In genomic region chr17:14044702-14045101, GRCh38 we compare ENCODE assay signal across 14 cellular contexts. TPM values are rescaled to one million over a fixed set of nuclear protein-coding genes. Genes with fewer than 3 reads are reported as not detected.
DNase-seq lines count a peak whose midpoint lies in the region; ATAC-seq and TF ChIP-seq lines count a peak whose summit lies in the region.
"Had no signal": no experiment of that assay in that cellular context is flagged by ENCODE, and none has a peak within 500 bp of the region (broad histone marks: within the 10 kb centered on the region; RNA-seq: fewer than 3 reads in every experiment).

No MANE protein-coding gene starts in this region.

- H3K36me3 ChIP-seq in right atrium auricular region: no peaks in the 10 kb centered on the region

- H3K4me1 Mint-ChIP-seq in activated CD8-positive, alpha-beta memory T cell treated with anti-CD3 and anti-CD28 coated beads, Interleukin-2, amount 10 ng/mL, durations not matched to agents 7 days and 5 days: peaks cover 29% of the 10 kb centered on the region
- no peaks in the 10 kb centered on the region for H3K4me1 Mint-ChIP-seq in memory B cell

- H3K27ac Mint-ChIP-seq in activated CD8-positive, alpha-beta memory T cell treated with anti-CD3 and anti-CD28 coated beads, Interleukin-2, amount 10 ng/mL, durations not matched to agents 7 days and 5 days: peak overlapping the region; percentile 26
- peak overlapping the region; percentile 38 for H3K27ac Mint-ChIP-seq in memory B cell

- intact Hi-C loops in left ventricle myocardium superior (cut with micrococcal nuclease): no loop called here

- no peaks in the 10 kb centered on the region for H3K27me3 ChIP-seq in right atrium auricular region

- no peak overlapping the region for H3K4me3 ChIP-seq in right atrium auricular region

- no peaks in the 10 kb centered on the region for H3K4me1 ChIP-seq in right atrium auricular region

- no peaks in the 10 kb centered on the region for H3K9me3 ChIP-seq in right atrium auricular region

- peaks cover 25% of the 10 kb centered on the region for H3K36me3 Mint-ChIP-seq in activated CD8-positive, alpha-beta memory T cell treated with anti-CD3 and anti-CD28 coated beads, Interleukin-2, amount 10 ng/mL, durations not matched to agents 7 days and 5 days
- no peaks in the 10 kb centered on the region for H3K36me3 Mint-ChIP-seq in memory B cell

- DNase-seq in activated CD8-positive, alpha-beta memory T cell treated with anti-CD3 and anti-CD28 coated beads, Interleukin-2, amount 10 ng/mL, durations not matched to agents 7 days and 5 days: no peak
- DNase-seq in activated CD8-positive, alpha-beta memory T cell treated with anti-CD3 and anti-CD28 coated beads, Interleukin-2, amount 50 U/mL, for 48 hours: no peak
- DNase-seq in memory B cell (ENCODE audit: low spot score in 2 of 2): no peak
- DNase-seq in substantia nigra (lab: John Stamatoyannopoulos, UW): no peak
- DNase-seq in right atrium auricular region (ENCODE audit: low spot score): no peak
- DNase-seq in left ventricle myocardium superior: no peak
- DNase-seq: C1 segment of cervical spinal cord, COR-L47, HCEC 1CT, NCI-H1092, NCI-H69 had no signal

- no peak overlapping the region for H3K4me3 Mint-ChIP-seq in activated CD8-positive, alpha-beta memory T cell treated with anti-CD3 and anti-CD28 coated beads, Interleukin-2, amount 10 ng/mL, durations not matched to agents 7 days and 5 days
- no peak overlapping the region for H3K4me3 Mint-ChIP-seq in memory B cell

- no peak overlapping the region for H3K27ac ChIP-seq in substantia nigra (ENCODE audit: low read depth, low read length, poor library complexity, severe bottlenecking)
- H3K27ac ChIP-seq in right atrium auricular region: no peak overlapping the region
- H3K27ac ChIP-seq: KMS-11 had no signal

- H3K9me3 Mint-ChIP-seq in activated CD8-positive, alpha-beta memory T cell treated with anti-CD3 and anti-CD28 coated beads, Interleukin-2, amount 10 ng/mL, durations not matched to agents 7 days and 5 days (ENCODE audit: low read depth): no peaks in the 10 kb centered on the region
- H3K9me3 Mint-ChIP-seq in memory B cell: no peaks in the 10 kb centered on the region

- no peaks in the 10 kb centered on the region for H3K27me3 Mint-ChIP-seq in activated CD8-positive, alpha-beta memory T cell treated with anti-CD3 and anti-CD28 coated beads, Interleukin-2, amount 10 ng/mL, durations not matched to agents 7 days and 5 days
- no peaks in the 10 kb centered on the region for H3K27me3 Mint-ChIP-seq in memory B cell

- peak; percentile 39 for ATAC-seq in activated CD8-positive, alpha-beta memory T cell treated with anti-CD3 and anti-CD28 coated beads, Interleukin-2, amount 10 ng/mL, durations not matched to agents 7 days and 5 days
- ATAC-seq in GM21723 (IDR thresholded peaks at IDR 0.05; ENCODE audit: unreplicated experiment) (peak; percentile 50), SK-N-SH treated with all-trans-retinoic acid at 6 μM for 48 hours (no peak), memory B cell (ENCODE audit: low read depth) (no peak), left ventricle myocardium superior (no peak)

- no peak for TF ChIP-seq CTCF in right atrium auricular region (IDR thresholded peaks at IDR 0.05)

- CTCF ChIA-PET in activated CD8-positive, alpha-beta memory T cell treated with anti-CD3 and anti-CD28 coated beads, Interleukin-2, amount 10 ng/mL, durations not matched to agents 7 days and 5 days (lab: Charles Lee): interaction anchor here (0.8 to 1.5 kb wide), 3 partner anchors 58 to 285 kb away, joined by 3 read pairs; partner anchors contain the start of gene HS3ST3B1

TF ChIP-seq in SK-N-SH treated with all-trans-retinoic acid at 6 μM for 48 hours, 23 proteins besides CTCF, POLR2A, EP300 and RAD21:
- TF ChIP-seq ISL1 (CRISPR knock-in tag; IDR thresholded peaks at IDR 0.05) (peak; percentile 54), CSRNP3 (CRISPR knock-in tag; IDR thresholded peaks at IDR 0.05) (no peak)

RNA-seq across cellular contexts. Expression of gene COX10, which starts 24.6 kb away (rescaled TPM):
- 10 to 100 TPM; 20.3 to 29.7 TPM for total RNA-seq in activated CD8-positive, alpha-beta memory T cell treated with anti-CD3 and anti-CD28 coated beads, Interleukin-2, amount 10 ng/mL, durations not matched to agents 7 days and 5 days
- total RNA-seq in right atrium auricular region (10 to 100 TPM; 31.6 to 67.6 TPM), left ventricle myocardium superior (50.6 TPM)

Comparison
In these comparisons a context has a peak if more than half of its experiments do, and no peak if none do; other contexts are left out.
1. ATAC-seq: peak in activated CD8-positive, alpha-beta memory T cell treated with anti-CD3 and anti-CD28 coated beads, Interleukin-2, amount 10 ng/mL, durations not matched to agents 7 days and 5 days (single experiment) and GM21723 (single experiment); none in SK-N-SH treated with all-trans-retinoic acid at 6 μM for 48 hours (single experiment), memory B cell (single experiment) and left ventricle myocardium superior (single experiment).